Comparison of ENCODE assay signal across 10 cellular contexts in genomic region chrX:74383611-74384010, GRCh38. TPM values are rescaled to one million over a fixed set of nuclear protein-coding genes. Genes with fewer than 3 reads are reported as not detected.
A peak's percentile ranks its signal among the peaks of the same experiment; 100 is the strongest.
DNase-seq lines count a peak whose midpoint lies in the region; ATAC-seq and TF ChIP-seq lines count a peak whose summit lies in the region.
"Had no signal": no experiment of that assay in that cellular context is flagged by ENCODE, and none has a peak within 500 bp of the region (broad histone marks: within the 10 kb centered on the region; RNA-seq: fewer than 3 reads in every experiment).

No MANE protein-coding gene starts in this region.

- peak; percentile 23 for TF ChIP-seq CTCF in GM20000 (IDR thresholded peaks at IDR 0.05; ENCODE audit: extremely low read depth, missing control alignments)

- H3K9me3 ChIP-seq in aorta (ENCODE audit: control insufficient read depth, low read length): no peaks in the 10 kb centered on the region

- no peaks in the 10 kb centered on the region for H3K36me3 ChIP-seq in aorta (ENCODE audit: control insufficient read depth in 1 of 2, insufficient read depth in 2 of 2, low read length in 1 of 2)

- peak; percentile 82 for ATAC-seq in left colon
- peak; percentile 68 for ATAC-seq in aorta (ENCODE audit: low FRiP score)
- ATAC-seq in GM19351 (IDR thresholded peaks at IDR 0.05; ENCODE audit: unreplicated experiment): no peak
- no peak for ATAC-seq in HG02588 (IDR thresholded peaks at IDR 0.05; ENCODE audit: unreplicated experiment)

- H3K27me3 ChIP-seq in aorta (ENCODE audit: control insufficient read depth in 1 of 2, insufficient read depth in 2 of 2, low read length in 1 of 2): no peaks in the 10 kb centered on the region

- intact Hi-C loops in left colon (cut with DNase I, micrococcal nuclease): loop anchor here in 1 of 2 donors (5.0 kb wide), 1 partner anchor 154 kb away; no protein-coding TSS in a partner anchor
- intact Hi-C loops in aorta (cut with DNase I): loop anchor here (2.0 to 10.0 kb wide), 3 partner anchors 81 to 167 kb away; no protein-coding TSS in a partner anchor

- DNase-seq in COR-L47 (lab: John Stamatoyannopoulos, UW): peak; percentile 5
- DNase-seq in GM20000 (ENCODE audit: low spot score): peak; percentile 21
- DNase-seq in NCI-H82 (lab: John Stamatoyannopoulos, UW): peak; percentile 67
- DNase-seq in cerebellar cortex (ENCODE audit: low spot score): peak; percentile 53
- DNase-seq in left colon: peak in 1 of 2 donors; percentile 6
- no peak for DNase-seq in aorta

- H3K4me3 ChIP-seq in aorta (ENCODE audit: low read length in 2 of 2): no peak overlapping the region

- H3K27ac ChIP-seq in aorta (ENCODE audit: low read depth in 1 of 2, low read length in 2 of 2): no peak overlapping the region

- 21 to 22% methylated on average over 2 of the region's 2 CpGs for WGBS in aorta, 2 donors

- no peaks in the 10 kb centered on the region for H3K4me1 ChIP-seq in aorta (ENCODE audit: control insufficient read depth in 1 of 2, insufficient read depth in 2 of 2, low read length in 2 of 2)

RNA-seq across cellular contexts. Expression of gene SLC16A2, which starts 37.7 kb away (rescaled TPM):
- total RNA-seq in left colon: 1 to 10 TPM in 1 of 2 donors, under 1 TPM in 1; 0.70 to 2.1 TPM
- 10 to 100 TPM in 1 of 2 donors, 1 to 10 TPM in 1; 9.2 to 30.6 TPM for total RNA-seq in aorta
- 10 to 100 TPM in 1 of 2 donors, 1 to 10 TPM in 1; 1.6 to 11.1 TPM for polyA plus RNA-seq in aorta
- total RNA-seq: mononuclear cell had no signal
- polyA plus RNA-seq: IgD-negative memory B cell had no signal

Comparison
In these comparisons a context has a peak if more than half of its experiments do, and no peak if none do; other contexts are left out.
1. DNase-seq: peak in COR-L47 (single experiment), GM20000 (single experiment), NCI-H82 (single experiment) and cerebellar cortex (single experiment); none in aorta (0 of 2).
2. ATAC-seq: peak in left colon (single experiment) and aorta (single experiment); none in GM19351 (single experiment) and HG02588 (single experiment).